In the genomic region with DNA sequence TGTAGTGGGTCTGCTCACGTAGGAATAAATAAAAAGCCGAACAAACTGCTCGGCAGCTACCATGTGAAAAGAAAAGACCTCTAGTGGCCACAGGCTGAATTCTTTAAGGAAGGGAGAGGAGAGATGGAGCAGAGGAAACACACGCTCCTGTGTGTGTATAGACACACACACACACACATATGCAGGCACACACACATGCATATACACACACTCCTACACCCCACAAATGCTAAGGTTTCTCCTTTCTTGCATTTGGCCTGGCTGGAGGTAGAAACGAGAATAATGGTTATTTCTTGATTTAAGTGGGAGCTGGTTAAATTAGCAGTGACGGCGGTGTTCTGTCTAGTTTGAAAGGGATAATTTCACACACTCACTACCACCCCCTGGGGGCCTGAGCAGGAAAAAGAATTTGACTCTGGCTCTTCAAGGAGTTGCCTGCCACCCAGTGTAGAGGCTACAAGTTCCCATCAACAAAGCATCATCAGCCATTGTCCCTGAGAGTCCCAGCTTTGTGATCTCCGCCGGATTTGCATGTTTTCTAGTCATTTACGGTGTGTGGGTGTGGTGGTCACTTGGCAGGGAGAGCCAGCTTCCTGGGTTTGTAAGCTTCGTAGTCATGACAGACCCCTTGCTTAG, we compare ENCODE assay signal across 8 cellular contexts. TPM values are rescaled to one million over a fixed set of nuclear protein-coding genes. Genes with fewer than 3 reads are reported as not detected.
DNase-seq lines count a peak whose midpoint lies in the region; ATAC-seq and TF ChIP-seq lines count a peak whose summit lies in the region.

A gene (minus strand): TSS at position 78 of the 636 bp plus-strand sequence. CDS start 96,597 bp downstream, outside the sequence.

- peaks cover 11% of the 10 kb centered on the region for H3K4me1 ChIP-seq in OCI-LY1 (ENCODE audit: insufficient read depth, low read length, severe bottlenecking)

- no peaks in the 10 kb centered on the region for H3K79me2 ChIP-seq in OCI-LY1 (ENCODE audit: insufficient read depth, low read length)

- peak; percentile 88 for TF ChIP-seq CTCF in OCI-LY1 (IDR thresholded peaks at IDR 0.05; ENCODE audit: low read length)
- TF ChIP-seq CTCF in kidney epithelial cell (IDR thresholded peaks at IDR 0.05; ENCODE audit: insufficient read depth, low read length, poor library complexity, severe bottlenecking), result peak; percentile 72

- H3K36me3 ChIP-seq in OCI-LY1 (ENCODE audit: insufficient read depth, low read length) (peaks cover 20% of the 10 kb centered on the region; the same call in 1 of the 2 replicates), kidney epithelial cell (ENCODE audit: control insufficient read depth, insufficient read depth, low read length) (no peaks in the 10 kb centered on the region)

- H3F3A ChIP-seq in OCI-LY1 (ENCODE audit: insufficient read depth, low read length), result no peaks in the 10 kb centered on the region

- no peak within 1 kb of the TSS for H3K9ac ChIP-seq in OCI-LY1 (ENCODE audit: low read length)

- no peaks in the 10 kb centered on the region for H3K9me2 ChIP-seq in OCI-LY1 (ENCODE audit: low read depth, low read length)

- DNase-seq in Right ventricle myocardium inferior (ENCODE audit: missing footprints) (no peak), cardiac septum (ENCODE audit: low spot score) (no peak), cerebellum (ENCODE audit: low spot score) (peak; percentile 53), kidney epithelial cell (ENCODE audit: low read depth) (peak; percentile 49)
- peak; percentile 10 for DNase-seq in stimulated activated CD4-positive, alpha-beta T cell treated with anti-CD3 and anti-CD28 coated beads, Interleukin-4, amount 100 ng/mL, for 1 hour

- peak; percentile 94 for ATAC-seq in Right ventricle myocardium inferior
- peak; percentile 64 for ATAC-seq in HG03378 (IDR thresholded peaks at IDR 0.05; ENCODE audit: unreplicated experiment)
- no peak for ATAC-seq in GM18858 (IDR thresholded peaks at IDR 0.05; ENCODE audit: unreplicated experiment)

- intact Hi-C loops in Right ventricle myocardium inferior (cut with DNase I) (loop anchor here (2.0 kb wide), 1 partner anchor 274 kb away; no protein-coding TSS in a partner anchor), cardiac septum (cut with DNase I) (loop anchor here (2.0 kb wide), 1 partner anchor 278 kb away; no protein-coding TSS in a partner anchor)

- H3K27me3 ChIP-seq in OCI-LY1 (ENCODE audit: insufficient read depth, low read length), result no peaks in the 10 kb centered on the region
- no peaks in the 10 kb centered on the region for H3K27me3 ChIP-seq in kidney epithelial cell (ENCODE audit: control insufficient read depth, insufficient read depth, low read length)

- no peak within 1 kb of the TSS for H3K4me3 ChIP-seq in OCI-LY1 (ENCODE audit: low read depth, low read length, poor library complexity, severe bottlenecking)
- H3K4me3 ChIP-seq in kidney epithelial cell (ENCODE audit: low read depth, low read length), result peak within 1 kb of the TSS; percentile 44

- H3K27ac ChIP-seq in OCI-LY1 (ENCODE audit: low read depth, low read length, poor library complexity, severe bottlenecking), result no peak within 1 kb of the TSS

- no peak within 1 kb of the TSS for H2AFZ ChIP-seq in OCI-LY1 (ENCODE audit: low read length)

- peak within 1 kb of the TSS; percentile 37; the same call in 1 of the 2 replicates for H3K4me2 ChIP-seq in OCI-LY1 (ENCODE audit: low read length)

- H3K9me3 ChIP-seq in OCI-LY1 (ENCODE audit: low read length), result no peaks in the 10 kb centered on the region

- no peaks in the 10 kb centered on the region for H4K20me1 ChIP-seq in OCI-LY1 (ENCODE audit: insufficient read depth, low read length)

RNA-seq across cellular contexts. Expression of the gene that starts here (rescaled TPM):
- total RNA-seq in Right ventricle myocardium inferior (0.87 TPM), cardiac septum (not detected), cerebellum (7.5 TPM), kidney epithelial cell (0.07 and 0.17 TPM in 2 replicates)

Comparison
In these comparisons a context has a peak if more than half of its experiments do, and no peak if none do; other contexts are left out.
1. Peak in ATAC-seq in Right ventricle myocardium inferior; RNA of the gene not detected or under 1 TPM.
2. Peak in DNase-seq and H3K4me3 ChIP-seq in kidney epithelial cell; RNA of the gene not detected or under 1 TPM.
3. DNase-seq: peak in cerebellum (single experiment) and stimulated activated CD4-positive, alpha-beta T cell treated with anti-CD3 and anti-CD28 coated beads, Interleukin-4, amount 100 ng/mL, for 1 hour (single experiment); none in Right ventricle myocardium inferior (single experiment) and cardiac septum (single experiment).